ENCODE assay signal across 8 cellular contexts in genomic region chr11:65615229-65615949, GRCh38. TPM values are rescaled to one million over a fixed set of nuclear protein-coding genes. Genes with fewer than 3 reads are reported as not detected.
DNase-seq lines count a peak whose midpoint lies in the region; ATAC-seq, FAIRE-seq and TF ChIP-seq lines count a peak whose summit lies in the region.

PCNX3 (plus strand) TSS chr11:65615776; CDS start chr11:65616312, 536 bp downstream.

- DNase-seq in AML-193 (lab: John Stamatoyannopoulos, UW): peak; percentile 100
- peak; percentile 100 for DNase-seq in GM19238 (ENCODE audit: insufficient read length, low spot score)
- peak; percentile 99 to 100 for DNase-seq in NCI-H524 (lab: John Stamatoyannopoulos, UW)
- DNase-seq in activated CD4-positive, alpha-beta T cell treated with anti-CD3 and anti-CD28 coated beads for 36 hours: peak; percentile 100
- DNase-seq in choroid plexus epithelial cell (ENCODE audit: low read depth): peak; percentile 100
- peak; percentile 100 for DNase-seq in kidney
- DNase-seq in stimulated activated CD4-positive, alpha-beta T cell treated with anti-CD3 and anti-CD28 coated beads, Interleukin-15, amount 100 ng/mL, for 24 hours: peak; percentile 100

- TF ChIP-seq CTCF in choroid plexus epithelial cell (conservative IDR thresholded peaks at IDR 0.05; ENCODE audit: low read depth, low read length): no peak
- peak; percentile 30 for TF ChIP-seq CTCF in kidney (IDR thresholded peaks at IDR 0.05; ENCODE audit: borderline replicate concordance, extremely low read depth, insufficient read depth)

- POLR2A ChIA-PET in activated CD4-positive, alpha-beta T cell treated with anti-CD3 and anti-CD28 coated beads for 36 hours (lab: Charles Lee): interaction anchor here (0.5 to 1.4 kb wide), 21 partner anchors 23 to 479 kb away, joined by 3 to 9 read pairs (median 4); partner anchors contain the start of genes CFL1, EHBP1L1, FAM89B and MALAT1

- H3K27me3 Mint-ChIP-seq in activated CD4-positive, alpha-beta T cell treated with anti-CD3 and anti-CD28 coated beads for 36 hours: no peaks in the 10 kb centered on the region

- H3K36me3 ChIP-seq in kidney (ENCODE audit: control insufficient read depth in 1 of 2, insufficient read depth in 2 of 2, low read length in 2 of 2): peaks cover 5 to 12% of the 10 kb centered on the region in 2 donors

- H3K4me3 Mint-ChIP-seq in activated CD4-positive, alpha-beta T cell treated with anti-CD3 and anti-CD28 coated beads for 36 hours: peak within 1 kb of the TSS; percentile 96

- H3K4me1 ChIP-seq in kidney (ENCODE audit: control insufficient read depth in 1 of 2, insufficient read depth in 1 of 2, low read depth in 1 of 2, low read length in 2 of 2): peaks cover 0 to 39% of the 10 kb centered on the region in 2 donors

- FAIRE-seq in kidney (lab: Jason Lieb, UNC): peak; percentile 99

- no peaks in the 10 kb centered on the region for H3K9me3 ChIP-seq in kidney (ENCODE audit: control insufficient read depth in 1 of 2, low read length in 2 of 2)

- H3K27ac ChIP-seq in kidney (ENCODE audit: low read depth in 2 of 2, low read length in 2 of 2): peak within 1 kb of the TSS; percentile 79 to 91

- peak within 1 kb of the TSS; percentile 66 to 80 for H3K9ac ChIP-seq in kidney (ENCODE audit: low read length in 2 of 2)

- H3K4me1 Mint-ChIP-seq in activated CD4-positive, alpha-beta T cell treated with anti-CD3 and anti-CD28 coated beads for 36 hours: peaks cover 38% of the 10 kb centered on the region

- H3K4me3 ChIP-seq in choroid plexus epithelial cell (ENCODE audit: low read depth, low read length): peak within 1 kb of the TSS; percentile 97
- peak within 1 kb of the TSS; percentile 79 to 93 for H3K4me3 ChIP-seq in kidney (ENCODE audit: low read length in 2 of 2)

- CTCF ChIA-PET in activated CD4-positive, alpha-beta T cell treated with anti-CD3 and anti-CD28 coated beads for 36 hours (lab: Charles Lee): interaction anchor here (0.6 to 1.8 kb wide), 21 partner anchors 17 to 1314 kb away, joined by 3 to 20 read pairs (median 4); partner anchors contain the start of genes CCDC85B, FAM89B, FIBP and KAT5

- peaks cover 45% of the 10 kb centered on the region for H3K36me3 Mint-ChIP-seq in activated CD4-positive, alpha-beta T cell treated with anti-CD3 and anti-CD28 coated beads for 36 hours (ENCODE audit: low read depth)

- H3K27ac Mint-ChIP-seq in activated CD4-positive, alpha-beta T cell treated with anti-CD3 and anti-CD28 coated beads for 36 hours: peak within 1 kb of the TSS; percentile 94

- intact Hi-C loops in activated CD4-positive, alpha-beta T cell treated with anti-CD3 and anti-CD28 coated beads for 36 hours (cut with DNase I, micrococcal nuclease): loop anchor here (1.0 to 2.0 kb wide), 24 partner anchors 23 to 691 kb away; partner anchors contain the start of genes SIPA1 (in 2 of the 2), SLC25A45 (in 2 of the 2), ZNRD2 (in 2 of the 2) and BANF1 (in 1 of the 2)
- intact Hi-C loops in kidney (cut with DNase I): no loop called here

- ATAC-seq in HG03442 (IDR thresholded peaks at IDR 0.05; ENCODE audit: unreplicated experiment): peak; percentile 75
- peak; percentile 93 for ATAC-seq in activated CD4-positive, alpha-beta T cell treated with anti-CD3 and anti-CD28 coated beads for 36 hours

- no peaks in the 10 kb centered on the region for H3K9me3 Mint-ChIP-seq in activated CD4-positive, alpha-beta T cell treated with anti-CD3 and anti-CD28 coated beads for 36 hours (ENCODE audit: low read depth)

RNA-seq across cellular contexts. Expression of gene PCNX3, which starts in this region (rescaled TPM):
- 10 to 100 TPM; 27.9 to 30.7 TPM for total RNA-seq in activated CD4-positive, alpha-beta T cell treated with anti-CD3 and anti-CD28 coated beads for 36 hours
- total RNA-seq in kidney: 44.4 TPM
- 13.6 TPM for polyA plus RNA-seq in kidney (ENCODE audit: insufficient read depth, low read depth, low replicate concordance)

Comparison
In these comparisons a context has a peak if more than half of its experiments do, and no peak if none do; other contexts are left out.
1. Peak in every context shown above with its lines: DNase-seq, ATAC-seq, H3K4me3 ChIP-seq and H3K27ac ChIP-seq.